Comparison of ENCODE assay signal across 16 cellular contexts in genomic region chr3:69925506-69925905, GRCh38.
DNase-seq lines count a peak whose midpoint lies in the region; ATAC-seq, FAIRE-seq and TF ChIP-seq lines count a peak whose summit lies in the region.
"Had no signal": no experiment of that assay in that cellular context is flagged by ENCODE, and none has a peak within 500 bp of the region (broad histone marks: within the 10 kb centered on the region; RNA-seq: fewer than 3 reads in every experiment).

No MANE protein-coding gene starts in this region.

- intact Hi-C loops in thyroid gland (cut with DNase I) = no loop called here

- H3K9me3 ChIP-seq in A549 (no peaks in the 10 kb centered on the region), thyroid gland (no peaks in the 10 kb centered on the region)

- H3K4me3 ChIP-seq in A549 (no peak overlapping the region), fibroblast of villous mesenchyme (ENCODE audit: low read depth, low read length) (no peak overlapping the region), thyroid gland (replicated peaks in 1 of 3) (no peak overlapping the region)

- CTCF ChIA-PET in A549 (lab: Yijun Ruan, JAX) = interaction anchor here (1.3 kb wide), 1 partner anchor 23 kb away, joined by 8 read pairs; no protein-coding TSS in a partner anchor

- no peak for TF ChIP-seq POLR2A in A549 (IDR thresholded peaks at IDR 0.05; ENCODE audit: low read length)
- no peak for TF ChIP-seq POLR2A in thyroid gland (IDR thresholded peaks at IDR 0.05)

- no peaks in the 10 kb centered on the region for H3K4me1 Mint-ChIP-seq in effector memory CD8-positive, alpha-beta T cell (ENCODE audit: low read depth in 2 of 2)
- H3K4me1 Mint-ChIP-seq: CD4-positive, alpha-beta memory T cell had no signal

- POLR2A ChIA-PET in A549 (lab: Yijun Ruan, JAX) = no interaction called here

- DNase-seq in A549 (ENCODE audit: low read depth in 1 of 2, low spot score in 1 of 2) (no peak), GM04504 (ENCODE audit: low read depth) (peak; percentile 10), caudate nucleus (lab: John Stamatoyannopoulos, UW) (no peak), fibroblast of villous mesenchyme (ENCODE audit: low read depth) (peak; percentile 50), thyroid gland (no peak), urothelium cell line (ENCODE audit: low spot score) (no peak), A172 (ENCODE audit: low spot score) (no peak)
- DNase-seq in effector memory CD8-positive, alpha-beta T cell = no peak
- DNase-seq: CD4-positive, alpha-beta memory T cell; NCI-H1105 treated with DMSO at 0.1 percent for 48 hours; NCI-H187 treated with DMSO at 0.1 percent for 48 hours; NCI-H446; NCI-H748 treated with DMSO at 0.1 percent for 48 hours; PC-3 had no signal

- H3K4me3 Mint-ChIP-seq in effector memory CD8-positive, alpha-beta T cell = no peak overlapping the region
- H3K4me3 Mint-ChIP-seq: CD4-positive, alpha-beta memory T cell had no signal

- H3K9me3 Mint-ChIP-seq in effector memory CD8-positive, alpha-beta T cell = peaks cover 0 to 16% of the 10 kb centered on the region in 2 donors

- H3K4me1 ChIP-seq in A549 = peaks cover 8% of the 10 kb centered on the region; the same call in 1 of the 3 replicates
- no peaks in the 10 kb centered on the region for H3K4me1 ChIP-seq in thyroid gland

- H3K27me3 Mint-ChIP-seq in effector memory CD8-positive, alpha-beta T cell = no peaks in the 10 kb centered on the region

- no peak overlapping the region for H3K27ac Mint-ChIP-seq in effector memory CD8-positive, alpha-beta T cell
- H3K27ac Mint-ChIP-seq: CD4-positive, alpha-beta memory T cell had no signal

- H3K27me3 ChIP-seq in thyroid gland = no peaks in the 10 kb centered on the region

- TF ChIP-seq RAD21 in A549 (conservative IDR thresholded peaks at IDR 0.05 in 1 of 2, IDR thresholded peaks at IDR 0.05 in 1 of 2) = no peak

- peak; percentile 28 for FAIRE-seq in A549 (lab: Jason Lieb, UNC)
- no peak for FAIRE-seq in urothelium cell line (lab: Jason Lieb, UNC)
- FAIRE-seq: HepG2 had no signal

- TF ChIP-seq CTCF in A549 (IDR thresholded peaks at IDR 0.05) (no peak), fibroblast of villous mesenchyme (IDR thresholded peaks at IDR 0.05; ENCODE audit: insufficient read depth, low read depth, low read length) (no peak), thyroid gland (IDR thresholded peaks at IDR 0.05) (no peak)

- no peak overlapping the region for H3K4me2 ChIP-seq in A549

- no peak for ATAC-seq in A549
- no peak for ATAC-seq in effector memory CD8-positive, alpha-beta T cell (replicated peaks)
- ATAC-seq: HepG2, PC-3 had no signal

- H3K27ac ChIP-seq in A549 (no peak overlapping the region), caudate nucleus (ENCODE audit: low read depth, low read length) (peak overlapping the region; percentile 88), thyroid gland (no peak overlapping the region)
- H3K27ac ChIP-seq: 22Rv1 had no signal

- TF ChIP-seq EP300 in A549 (IDR thresholded peaks at IDR 0.05) = no peak

- H3K36me3 ChIP-seq in thyroid gland = no peaks in the 10 kb centered on the region

- H3K36me3 Mint-ChIP-seq in effector memory CD8-positive, alpha-beta T cell (ENCODE audit: insufficient read depth) = no peaks in the 10 kb centered on the region
- H3K36me3 Mint-ChIP-seq: CD4-positive, alpha-beta memory T cell had no signal

TF ChIP-seq in A549, 52 proteins besides CTCF, POLR2A, EP300 and RAD21:
- TF ChIP-seq KDM5A (IDR thresholded peaks at IDR 0.05) (no peak), NPAS2 (CRISPR knock-in tag; IDR thresholded peaks at IDR 0.05; ENCODE audit: borderline replicate concordance) (no peak), CBX2 (IDR thresholded peaks at IDR 0.05; ENCODE audit: borderline replicate concordance, low read depth) (no peak), ZFP36 (IDR thresholded peaks at IDR 0.05; ENCODE audit: borderline replicate concordance, partially characterized antibody) (no peak), ZSCAN20 (CRISPR knock-in tag; IDR thresholded peaks at IDR 0.05) (no peak), JUNB (IDR thresholded peaks at IDR 0.05) (no peak), CHD2 (IDR thresholded peaks at IDR 0.05; ENCODE audit: low read length, partially characterized antibody) (no peak), FOXS1 (CRISPR knock-in tag; IDR thresholded peaks at IDR 0.05) (no peak), HOXB13 (CRISPR knock-in tag; IDR thresholded peaks at IDR 0.05; ENCODE audit: low read depth) (no peak), MAZ (IDR thresholded peaks at IDR 0.05; ENCODE audit: borderline replicate concordance, low read depth, low read length) (no peak), RNF2 (IDR thresholded peaks at IDR 0.05; ENCODE audit: borderline replicate concordance, low read depth) (no peak), PHF8 (IDR thresholded peaks at IDR 0.05; ENCODE audit: borderline replicate concordance, low read depth) (no peak), EHF (CRISPR knock-in tag; IDR thresholded peaks at IDR 0.05) (no peak), SREBF2 (IDR thresholded peaks at IDR 0.05) (no peak), PBX3 (IDR thresholded peaks at IDR 0.05) (no peak), NR3C1 (IDR thresholded peaks at IDR 0.05) (no peak), MYC (IDR thresholded peaks at IDR 0.05; ENCODE audit: borderline replicate concordance, low read length) (no peak)

Comparison
In these comparisons a context has a peak if more than half of its experiments do, and no peak if none do; other contexts are left out.
1. DNase-seq: peak in GM04504 (single experiment) and fibroblast of villous mesenchyme (single experiment); none in A549 (0 of 2), caudate nucleus (0 of 61), thyroid gland (0 of 2), urothelium cell line (single experiment), effector memory CD8-positive, alpha-beta T cell (0 of 3) and A172 (single experiment).